Comparison of ENCODE assay signal across 18 cellular contexts in the genomic region with DNA sequence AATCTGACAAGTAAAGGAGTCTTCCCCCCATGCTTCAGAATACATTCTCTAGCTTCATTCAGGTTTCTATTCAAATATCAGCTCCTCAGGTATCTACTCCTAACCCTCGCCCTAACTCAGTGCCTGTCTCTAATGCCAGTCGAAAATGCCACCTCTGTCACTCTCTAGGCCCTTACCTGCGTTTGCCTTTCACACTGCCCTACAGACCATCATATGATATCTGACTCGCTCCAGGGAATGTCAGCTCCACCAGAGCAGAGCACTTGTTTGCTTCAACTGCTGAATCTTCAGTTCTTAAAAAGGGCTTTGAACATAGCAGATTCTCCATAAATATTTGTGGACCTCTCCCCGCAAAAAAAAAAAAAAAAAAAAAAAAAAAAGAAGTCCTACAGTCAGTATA. TPM values are rescaled to one million over a fixed set of nuclear protein-coding genes. Genes with fewer than 3 reads are reported as not detected.
DNase-seq lines count a peak whose midpoint lies in the region; ATAC-seq and TF ChIP-seq lines count a peak whose summit lies in the region.
"Had no signal": no experiment of that assay in that cellular context is flagged by ENCODE, and none has a peak within 500 bp of the region (broad histone marks: within the 10 kb centered on the region; RNA-seq: fewer than 3 reads in every experiment).

No MANE protein-coding gene starts in this region.

- H3K9me2 ChIP-seq in PC-9 (ENCODE audit: insufficient read depth) = no peaks in the 10 kb centered on the region

- ATAC-seq in heart left ventricle = peak in 3 of 4 donors; percentile 28 to 71 (median 44)
- ATAC-seq in psoas muscle = peak in 3 of 4 donors; percentile 41 to 45 (median 44)
- ATAC-seq in GM18505 (IDR thresholded peaks at IDR 0.05; ENCODE audit: unreplicated experiment) = no peak
- no peak for ATAC-seq in HG03045 (IDR thresholded peaks at IDR 0.05; ENCODE audit: unreplicated experiment)
- ATAC-seq: CD8-positive, alpha-beta T cell; GM12878 had no signal

- BruUV-seq in PC-9 (replicated peaks; lab: Mats Ljungman, UMichigan) = no TSS peak

- H3K4me2 ChIP-seq in PC-9 = no peak overlapping the region
- H3K4me2 ChIP-seq: BLaER1 treated with 17β-estradiol and CSF1 and Interleukin-3, amounts not matched to agents 10 nM and 100 nM had no signal

- H3K79me2 ChIP-seq in PC-9 (ENCODE audit: low read depth) = no peaks in the 10 kb centered on the region

- TF ChIP-seq POLR2A in heart left ventricle (IDR thresholded peaks at IDR 0.05) = no peak
- no peak for TF ChIP-seq POLR2A in GM18505 (IDR thresholded peaks at IDR 0.05; ENCODE audit: borderline replicate concordance, extremely low read depth, insufficient read depth, insufficient read length)

- TF ChIP-seq CTCF in heart left ventricle (IDR thresholded peaks at IDR 0.05) (no peak), right atrium auricular region (IDR thresholded peaks at IDR 0.05) (no peak), left ventricle myocardium inferior (IDR thresholded peaks at IDR 0.05; ENCODE audit: borderline replicate concordance) (no peak), psoas muscle (IDR thresholded peaks at IDR 0.05) (no peak), PC-9 (conservative IDR thresholded peaks at IDR 0.05) (no peak)

- H3K27ac ChIP-seq in heart left ventricle = peak overlapping the region in 5 of 12 donors; percentile 21 to 64 (median 38)
- H3K27ac ChIP-seq in right atrium auricular region = no peak overlapping the region
- peak overlapping the region; percentile 73 for H3K27ac ChIP-seq in left ventricle myocardium inferior (replicated peaks)
- H3K27ac ChIP-seq in psoas muscle = no peak overlapping the region
- H3K27ac ChIP-seq in PC-9 = no peak overlapping the region
- H3K27ac ChIP-seq: BLaER1 treated with 17β-estradiol and CSF1 and Interleukin-3, amounts not matched to agents 10 nM and 100 nM; GM23248 had no signal

- CTCF ChIA-PET in PC-9 (lab: Charles Lee) = no interaction called here

- no peak overlapping the region for H3K4me3 ChIP-seq in heart left ventricle
- no peak overlapping the region for H3K4me3 ChIP-seq in right atrium auricular region
- no peak overlapping the region for H3K4me3 ChIP-seq in left ventricle myocardium inferior
- H3K4me3 ChIP-seq in psoas muscle = no peak overlapping the region
- no peak overlapping the region for H3K4me3 ChIP-seq in PC-9
- H3K4me3 ChIP-seq: BLaER1 treated with 17β-estradiol and CSF1 and Interleukin-3, amounts not matched to agents 10 nM and 100 nM; GM12878; GM23248; HAP-1 had no signal

- H2AFZ ChIP-seq in PC-9 = no peak overlapping the region
- H2AFZ ChIP-seq: GM23248 had no signal

- no peaks in the 10 kb centered on the region for H3K36me3 ChIP-seq in heart left ventricle
- H3K36me3 ChIP-seq in right atrium auricular region = no peaks in the 10 kb centered on the region
- no peaks in the 10 kb centered on the region for H3K36me3 ChIP-seq in left ventricle myocardium inferior
- no peaks in the 10 kb centered on the region for H3K36me3 ChIP-seq in psoas muscle (ENCODE audit: insufficient read depth in 1 of 2, low read depth in 1 of 2)
- no peaks in the 10 kb centered on the region for H3K36me3 ChIP-seq in PC-9 (ENCODE audit: low read depth)
- H3K36me3 ChIP-seq: BLaER1 treated with 17β-estradiol and CSF1 and Interleukin-3, amounts not matched to agents 10 nM and 100 nM; HAP-1 had no signal

- H3K27me3 ChIP-seq in heart left ventricle = no peaks in the 10 kb centered on the region
- H3K27me3 ChIP-seq in right atrium auricular region = no peaks in the 10 kb centered on the region
- H3K27me3 ChIP-seq in left ventricle myocardium inferior (ENCODE audit: low read depth) = no peaks in the 10 kb centered on the region
- no peaks in the 10 kb centered on the region for H3K27me3 ChIP-seq in psoas muscle (ENCODE audit: insufficient read depth in 3 of 3, low read length in 2 of 3)
- no peaks in the 10 kb centered on the region for H3K27me3 ChIP-seq in PC-9 (ENCODE audit: insufficient read depth, low read depth)
- H3K27me3 ChIP-seq: BLaER1 treated with 17β-estradiol and CSF1 and Interleukin-3, amounts not matched to agents 10 nM and 100 nM had no signal

- no peaks in the 10 kb centered on the region for H4K20me1 ChIP-seq in PC-9 (ENCODE audit: insufficient read depth)
- H4K20me1 ChIP-seq: BLaER1 treated with 17β-estradiol and CSF1 and Interleukin-3, amounts not matched to agents 10 nM and 100 nM had no signal

- 62 to 82% (median 66%) methylated on average over 5 of the region's 5 CpGs for WGBS in heart left ventricle, 4 donors
- WGBS in psoas muscle, 3 donors = 46 to 75% (median 49%) methylated on average over 5 of the region's 5 CpGs

- no peaks in the 10 kb centered on the region for H3K9me3 ChIP-seq in heart left ventricle
- H3K9me3 ChIP-seq in right atrium auricular region = no peaks in the 10 kb centered on the region
- H3K9me3 ChIP-seq in left ventricle myocardium inferior (replicated peaks) = no peaks in the 10 kb centered on the region
- no peaks in the 10 kb centered on the region for H3K9me3 ChIP-seq in psoas muscle
- no peaks in the 10 kb centered on the region for H3K9me3 ChIP-seq in PC-9 (ENCODE audit: insufficient read depth, low read depth)
- H3K9me3 ChIP-seq: BLaER1 treated with 17β-estradiol and CSF1 and Interleukin-3, amounts not matched to agents 10 nM and 100 nM; HAP-1 had no signal

- H3K4me1 ChIP-seq in heart left ventricle (peaks cover 16 to 43% (median 26%) of the 10 kb centered on the region in 12 donors), right atrium auricular region (peaks cover 0 to 27% of the 10 kb centered on the region in 2 donors), left ventricle myocardium inferior (peaks cover 42% of the 10 kb centered on the region), psoas muscle (peaks cover 25% of the 10 kb centered on the region), PC-9 (replicated peaks; ENCODE audit: insufficient read depth) (no peaks in the 10 kb centered on the region)
- H3K4me1 ChIP-seq: HAP-1 had no signal

- intact Hi-C loops in heart left ventricle (cut with DNase I) (loop anchor here in 2 of 10 donors (5.0 kb wide), 2 partner anchors 41 to 46 kb away; partner anchors contain the start of gene ADRB2 (in 1 of the 2)), left ventricle myocardium inferior (cut with micrococcal nuclease) (no loop called here), psoas muscle (cut with DNase I) (no loop called here), PC-9 (cut with micrococcal nuclease; ENCODE audit: unreplicated experiment) (no loop called here)

- POLR2A ChIA-PET in PC-9 (lab: Charles Lee; ENCODE audit: unreplicated experiment) = no interaction called here

- H3F3A ChIP-seq in PC-9 (ENCODE audit: insufficient read depth, low read depth) = no peaks in the 10 kb centered on the region

- DNase-seq in heart left ventricle (no peak), right atrium auricular region (ENCODE audit: low spot score) (no peak), left ventricle myocardium inferior (no peak), psoas muscle (no peak), PC-9 (no peak)
- DNase-seq: Calu3; CD8-positive, alpha-beta T cell; DMS 273 treated with DMSO at 0.1 percent for 48 hours; DMS53; DND-41; EL; GM23248 had no signal

RNA-seq across cellular contexts. Expression of gene ADRB2, which starts 46.7 kb away (rescaled TPM):
- total RNA-seq in heart left ventricle (1 to 10 TPM; 3.4 to 8.3 (median 6.2) TPM), right atrium auricular region (1 to 10 TPM; 7.3 to 7.7 TPM), left ventricle myocardium inferior (5.1 TPM), psoas muscle (10 to 100 TPM in 1 of 4 donors, 1 to 10 TPM in 3; 4.8 to 11.1 (median 7.9) TPM), PC-9 (2021) (2.8 and 3.1 TPM in 2 replicates)
- polyA plus RNA-seq in heart left ventricle (1 to 10 TPM; 1.8 to 4.4 TPM), psoas muscle (1 to 10 TPM; 1.3 to 5.6 (median 3.0) TPM)
- total RNA-seq: G401 had no signal

Comparison
In these comparisons a context has a peak if more than half of its experiments do, and no peak if none do; other contexts are left out.
1. ATAC-seq: peak in heart left ventricle (3 of 4) and psoas muscle (3 of 4); none in GM18505 (single experiment) and HG03045 (single experiment).